15 cellular contexts compared by ENCODE assay signal in genomic region chr6:150664091-150664490, GRCh38.
DNase-seq lines count a peak whose midpoint lies in the region; ATAC-seq lines count a peak whose summit lies in the region.
"Had no signal": no experiment of that assay in that cellular context is flagged by ENCODE, and none has a peak within 500 bp of the region (broad histone marks: within the 10 kb centered on the region; RNA-seq: fewer than 3 reads in every experiment).

No MANE protein-coding gene starts in this region.

- peak overlapping the region; percentile 43 for H3K27ac Mint-ChIP-seq in memory B cell
- peak overlapping the region; percentile 13 for H3K27ac Mint-ChIP-seq in stimulated activated memory B cell treated with anti-CD40 and anti-IgM and Interleukin-4, amounts not matched to agents 10 μg/mL and 1 μg/mL and 100 μg/mL, for 72 hours
- H3K27ac Mint-ChIP-seq in activated T-helper 17 cell treated with anti-CD3 and anti-CD28 coated beads, Interleukin-2, amount 50 U/mL, for 72 hours: no peak overlapping the region
- H3K27ac Mint-ChIP-seq: CD4-positive, CD25-positive, alpha-beta regulatory T cell; CD8-positive, alpha-beta T cell; HFFc6 had no signal

- H3K27me3 Mint-ChIP-seq in memory B cell: no peaks in the 10 kb centered on the region
- no peaks in the 10 kb centered on the region for H3K27me3 Mint-ChIP-seq in stimulated activated memory B cell treated with anti-CD40 and anti-IgM and Interleukin-4, amounts not matched to agents 10 μg/mL and 1 μg/mL and 100 μg/mL, for 72 hours
- peaks cover 3% of the 10 kb centered on the region for H3K27me3 Mint-ChIP-seq in activated T-helper 17 cell treated with anti-CD3 and anti-CD28 coated beads, Interleukin-2, amount 50 U/mL, for 72 hours
- H3K27me3 Mint-ChIP-seq: CD4-positive, CD25-positive, alpha-beta regulatory T cell had no signal

- no peaks in the 10 kb centered on the region for H3K9me3 Mint-ChIP-seq in memory B cell
- H3K9me3 Mint-ChIP-seq in stimulated activated memory B cell treated with anti-CD40 and anti-IgM and Interleukin-4, amounts not matched to agents 10 μg/mL and 1 μg/mL and 100 μg/mL, for 72 hours: no peaks in the 10 kb centered on the region
- peaks cover 4% of the 10 kb centered on the region for H3K9me3 Mint-ChIP-seq in activated T-helper 17 cell treated with anti-CD3 and anti-CD28 coated beads, Interleukin-2, amount 50 U/mL, for 72 hours
- H3K9me3 Mint-ChIP-seq: CD4-positive, CD25-positive, alpha-beta regulatory T cell; CD8-positive, alpha-beta T cell had no signal

- in situ Hi-C loops in SK-MEL-5 (cut with HindIII; ENCODE audit: low pct_unique_long_range_greater_than_20kb, low sequenced_read_pairs): no loop called here

- H3K36me3 Mint-ChIP-seq in memory B cell: peaks cover 23% of the 10 kb centered on the region
- H3K36me3 Mint-ChIP-seq in stimulated activated memory B cell treated with anti-CD40 and anti-IgM and Interleukin-4, amounts not matched to agents 10 μg/mL and 1 μg/mL and 100 μg/mL, for 72 hours: peaks cover 59% of the 10 kb centered on the region
- peaks cover 5% of the 10 kb centered on the region for H3K36me3 Mint-ChIP-seq in activated T-helper 17 cell treated with anti-CD3 and anti-CD28 coated beads, Interleukin-2, amount 50 U/mL, for 72 hours (ENCODE audit: low read depth)
- H3K36me3 Mint-ChIP-seq: CD4-positive, CD25-positive, alpha-beta regulatory T cell; CD8-positive, alpha-beta T cell had no signal

- DNase-seq in SK-MEL-5 (ENCODE audit: low read depth, low spot score) (peak; percentile 98), memory B cell (ENCODE audit: low spot score in 2 of 2) (no peak), NCI-H524 treated with DMSO at 0.1 percent for 48 hours (lab: John Stamatoyannopoulos, UW) (no peak)
- DNase-seq: CD4-positive, CD25-positive, alpha-beta regulatory T cell; CD8-positive, alpha-beta T cell; DMS 273 treated with DMSO at 0.1 percent for 48 hours; DMS79; EL; GDM1; GOT3; HFFc6 had no signal

- H3K4me3 Mint-ChIP-seq in memory B cell: no peak overlapping the region
- H3K4me3 Mint-ChIP-seq in stimulated activated memory B cell treated with anti-CD40 and anti-IgM and Interleukin-4, amounts not matched to agents 10 μg/mL and 1 μg/mL and 100 μg/mL, for 72 hours: no peak overlapping the region
- H3K4me3 Mint-ChIP-seq in activated T-helper 17 cell treated with anti-CD3 and anti-CD28 coated beads, Interleukin-2, amount 50 U/mL, for 72 hours: no peak overlapping the region
- H3K4me3 Mint-ChIP-seq: CD4-positive, CD25-positive, alpha-beta regulatory T cell; CD8-positive, alpha-beta T cell; HFFc6 had no signal

- peaks cover 31% of the 10 kb centered on the region for H3K4me1 Mint-ChIP-seq in memory B cell
- peaks cover 58% of the 10 kb centered on the region for H3K4me1 Mint-ChIP-seq in stimulated activated memory B cell treated with anti-CD40 and anti-IgM and Interleukin-4, amounts not matched to agents 10 μg/mL and 1 μg/mL and 100 μg/mL, for 72 hours
- peaks cover 8% of the 10 kb centered on the region for H3K4me1 Mint-ChIP-seq in activated T-helper 17 cell treated with anti-CD3 and anti-CD28 coated beads, Interleukin-2, amount 50 U/mL, for 72 hours

- no peak for ATAC-seq in memory B cell (ENCODE audit: low read depth)
- ATAC-seq in stimulated activated memory B cell treated with anti-CD40 and anti-IgM and Interleukin-4, amounts not matched to agents 10 μg/mL and 1 μg/mL and 100 μg/mL, for 72 hours: no peak
- ATAC-seq in GM18861 (IDR thresholded peaks at IDR 0.05; ENCODE audit: unreplicated experiment): no peak
- ATAC-seq in activated T-helper 17 cell treated with anti-CD3 and anti-CD28 coated beads, Interleukin-2, amount 50 U/mL, for 72 hours (replicated peaks): no peak
- ATAC-seq: CD8-positive, alpha-beta T cell; GM12878 had no signal
